ENCODE assay signal across 9 cellular contexts in the genomic region with DNA sequence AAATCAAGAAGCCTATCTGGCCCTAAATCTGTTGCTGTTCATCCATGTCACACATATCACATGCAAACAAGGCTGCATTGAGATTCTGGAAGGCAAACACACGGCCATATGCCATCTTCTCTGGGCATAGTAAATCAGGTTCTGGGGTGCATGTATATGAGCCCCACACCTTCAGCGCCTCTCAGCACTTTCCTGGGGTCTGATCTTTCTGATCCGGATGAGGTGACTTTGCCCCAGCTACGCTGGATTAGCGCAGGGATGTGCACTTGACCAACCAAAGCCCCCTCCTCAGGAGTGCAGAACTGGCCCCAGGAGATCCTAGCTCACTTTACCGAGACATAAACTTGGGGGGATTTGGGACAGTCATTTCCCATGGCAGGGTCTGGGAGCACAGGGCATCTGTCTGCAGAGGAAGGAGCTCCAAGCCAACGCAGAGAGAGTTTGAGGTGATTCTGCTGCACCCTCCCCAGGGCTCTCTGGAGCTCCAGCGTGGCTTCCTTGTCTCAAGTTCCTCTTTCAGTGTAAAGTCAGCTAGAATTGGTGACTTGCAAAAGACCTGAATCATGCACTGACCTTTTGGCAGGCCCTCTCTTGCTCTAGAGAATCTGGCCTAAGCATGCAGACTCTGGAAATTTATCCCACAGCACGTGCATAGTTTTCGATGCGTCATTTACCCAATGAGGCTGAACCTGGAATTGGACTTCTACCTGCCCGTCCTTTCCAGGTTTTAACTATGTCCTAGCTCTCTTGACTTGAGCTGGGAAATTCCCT.
DNase-seq lines count a peak whose midpoint lies in the region; ATAC-seq, FAIRE-seq and TF ChIP-seq lines count a peak whose summit lies in the region.
"Had no signal": no experiment of that assay in that cellular context is flagged by ENCODE, and none has a peak within 500 bp of the region (broad histone marks: within the 10 kb centered on the region; RNA-seq: fewer than 3 reads in every experiment).

No MANE protein-coding gene starts in this region.

- ATAC-seq in HG02884 (IDR thresholded peaks at IDR 0.05; ENCODE audit: unreplicated experiment) = peak; percentile 30

- peak; percentile 65 for DNase-seq in GM06990 (ENCODE audit: extremely low read depth, insufficient read length)
- peak; percentile 65 for DNase-seq in UCSD-AML1 (lab: John Stamatoyannopoulos, UW; ENCODE audit: unreplicated experiment)
- DNase-seq in glomerular visceral epithelial cell (ENCODE audit: extremely low spot score) = peak; percentile 76
- peak; percentile 87 for DNase-seq in small intestine
- DNase-seq in NCI-H2081 treated with DMSO at 0.1 percent for 48 hours (lab: John Stamatoyannopoulos, UW) = no peak
- DNase-seq in AG08396 (ENCODE audit: low spot score) = no peak
- DNase-seq in middle frontal gyrus (ENCODE audit: extremely low spot score, low spot score) = no peak

- 66 to 74% (median 74%) methylated on average over 12 of the region's 12 CpGs for WGBS in small intestine, 3 donors

- no peaks in the 10 kb centered on the region for H3K36me3 ChIP-seq in GM06990 (ENCODE audit: control insufficient read depth, insufficient read depth, low read length)
- no peaks in the 10 kb centered on the region for H3K36me3 ChIP-seq in small intestine (ENCODE audit: control insufficient read depth in 2 of 2, insufficient read depth in 2 of 2, low read length in 2 of 2)

- no peak overlapping the region for H3K4me3 ChIP-seq in GM06990 (replicated peaks; ENCODE audit: low read depth, low read length)
- H3K4me3 ChIP-seq in small intestine (ENCODE audit: low read depth in 1 of 2, low read length in 2 of 2) = no peak overlapping the region

- FAIRE-seq in small intestine (lab: Jason Lieb, UNC) = no peak
- FAIRE-seq: colon had no signal

- no peaks in the 10 kb centered on the region for H3K9me3 ChIP-seq in small intestine (ENCODE audit: control insufficient read depth, low read depth)

- no peaks in the 10 kb centered on the region for H3K27me3 ChIP-seq in GM06990 (replicated peaks; ENCODE audit: control insufficient read depth, insufficient read depth, low read length)
- H3K27me3 ChIP-seq in small intestine (ENCODE audit: control insufficient read depth in 2 of 2, insufficient read depth in 2 of 2, low read length in 2 of 2) = no peaks in the 10 kb centered on the region

- H3K4me1 ChIP-seq in small intestine (ENCODE audit: control insufficient read depth in 2 of 2, insufficient read depth in 1 of 2, low read depth in 1 of 2, low read length in 1 of 2) = peaks cover 17% of the 10 kb centered on the region in 2 donors

- TF ChIP-seq CTCF in GM06990 (IDR thresholded peaks at IDR 0.05; ENCODE audit: insufficient read depth, low read length, poor library complexity, severe bottlenecking) = no peak

- H3K27ac ChIP-seq in small intestine (ENCODE audit: low read depth in 1 of 2, low read length in 1 of 2) = peak overlapping the region; percentile 86 to 88

Comparison
In these comparisons a context has a peak if more than half of its experiments do, and no peak if none do; other contexts are left out.
1. DNase-seq: peak in GM06990 (single experiment), UCSD-AML1 (single experiment), glomerular visceral epithelial cell (single experiment) and small intestine (single experiment); none in NCI-H2081 treated with DMSO at 0.1 percent for 48 hours (single experiment), AG08396 (single experiment) and middle frontal gyrus (single experiment).